9 cellular contexts compared by ENCODE assay signal in genomic region chr20:1005452-1006027, GRCh38. TPM values are rescaled to one million over a fixed set of nuclear protein-coding genes. Genes with fewer than 3 reads are reported as not detected.
DNase-seq lines count a peak whose midpoint lies in the region; ATAC-seq and TF ChIP-seq lines count a peak whose summit lies in the region.
"Had no signal": no experiment of that assay in that cellular context is flagged by ENCODE, and none has a peak within 500 bp of the region (broad histone marks: within the 10 kb centered on the region; RNA-seq: fewer than 3 reads in every experiment).

No MANE protein-coding gene starts in this region.

- peak in 4 of 5 donors; percentile 5 to 18 (median 9) for DNase-seq in CD4-positive, alpha-beta memory T cell
- DNase-seq in WERI-Rb-1 (peak; percentile 66), iPS-NIHi7 (ENCODE audit: extremely low spot score) (peak; percentile 88), DMS79 (lab: John Stamatoyannopoulos, UW) (no peak), gastrocnemius medialis (no peak), mesenteric fat pad (ENCODE audit: low spot score) (no peak)

- TF ChIP-seq POLR2A in gastrocnemius medialis (IDR thresholded peaks at IDR 0.05), result no peak

- POLR2A ChIA-PET in CD4-positive, alpha-beta memory T cell (lab: Charles Lee; ENCODE audit: partially characterized antibody), result no interaction called here

- H3K4me2 ChIP-seq in Loucy (ENCODE audit: low read depth, low read length, poor library complexity, severe bottlenecking), result peak overlapping the region; percentile 54

- H3K9me3 Mint-ChIP-seq in CD4-positive, alpha-beta memory T cell, result no peaks in the 10 kb centered on the region

- ATAC-seq in GM19351 (IDR thresholded peaks at IDR 0.05; ENCODE audit: unreplicated experiment) (peak; percentile 79), gastrocnemius medialis (no peak)

- CTCF ChIA-PET in CD4-positive, alpha-beta memory T cell (lab: Charles Lee; ENCODE audit: partially characterized antibody), result no interaction called here

- no peak for TF ChIP-seq CTCF in Loucy (conservative IDR thresholded peaks at IDR 0.05; ENCODE audit: low read length)
- no peak for TF ChIP-seq CTCF in WERI-Rb-1 (IDR thresholded peaks at IDR 0.05; ENCODE audit: low read depth, low read length)
- TF ChIP-seq CTCF in gastrocnemius medialis (IDR thresholded peaks at IDR 0.05 in 4 of 5, conservative IDR thresholded peaks at IDR 0.05 in 1 of 5), result no peak

- H3K9me2 ChIP-seq in Loucy (replicated peaks; ENCODE audit: low read depth, low read length), result no peaks in the 10 kb centered on the region

- in situ Hi-C loops in gastrocnemius medialis (cut with MboI; ENCODE audit: low sequenced_read_pairs in 4 of 4), result no loop called here

- H3K9me3 ChIP-seq in CD4-positive, alpha-beta memory T cell (ENCODE audit: control insufficient read depth in 1 of 2, low read length in 2 of 2), result no peaks in the 10 kb centered on the region
- H3K9me3 ChIP-seq in Loucy (ENCODE audit: insufficient read depth, low read depth, low read length), result no peaks in the 10 kb centered on the region
- no peaks in the 10 kb centered on the region for H3K9me3 ChIP-seq in WERI-Rb-1 (ENCODE audit: severe bottlenecking)
- H3K9me3 ChIP-seq in gastrocnemius medialis, result no peaks in the 10 kb centered on the region
- H3K9me3 ChIP-seq: ascending aorta had no signal

- H3K27ac ChIP-seq in CD4-positive, alpha-beta memory T cell (ENCODE audit: low read depth, low read length), result no peak overlapping the region
- no peak overlapping the region for H3K27ac ChIP-seq in WERI-Rb-1
- H3K27ac ChIP-seq in gastrocnemius medialis, result no peak overlapping the region
- H3K27ac ChIP-seq: ascending aorta had no signal

- H3K36me3 Mint-ChIP-seq in CD4-positive, alpha-beta memory T cell, result peaks cover 0 to 7% of the 10 kb centered on the region in 2 donors

- H3F3A ChIP-seq in Loucy (ENCODE audit: low read depth), result no peaks in the 10 kb centered on the region

- peak overlapping the region in 1 of 7 donors; percentile 70 for H3K27ac Mint-ChIP-seq in CD4-positive, alpha-beta memory T cell

- H3K79me2 ChIP-seq in Loucy (ENCODE audit: insufficient read depth, low read length), result no peaks in the 10 kb centered on the region

- peak overlapping the region; percentile 84 for H2AFZ ChIP-seq in Loucy (ENCODE audit: low read length)

- no peaks in the 10 kb centered on the region for H3K4me1 ChIP-seq in CD4-positive, alpha-beta memory T cell (ENCODE audit: insufficient read depth, low read length)
- H3K4me1 ChIP-seq in Loucy (ENCODE audit: insufficient read depth, low read length, poor library complexity, severe bottlenecking) (no peaks in the 10 kb centered on the region), gastrocnemius medialis (no peaks in the 10 kb centered on the region)
- H3K4me1 ChIP-seq: ascending aorta had no signal

- no peaks in the 10 kb centered on the region for H4K20me1 ChIP-seq in Loucy (ENCODE audit: insufficient read depth, low read length, poor library complexity, severe bottlenecking)

- peaks cover 39% of the 10 kb centered on the region in 2 donors for H3K27me3 Mint-ChIP-seq in CD4-positive, alpha-beta memory T cell

- H3K4me3 Mint-ChIP-seq in CD4-positive, alpha-beta memory T cell, result no peak overlapping the region

- H3K4me1 Mint-ChIP-seq in CD4-positive, alpha-beta memory T cell, result peaks cover 0 to 8% (median 6%) of the 10 kb centered on the region in 4 donors

- H3K9ac ChIP-seq in Loucy (ENCODE audit: low read depth, low read length, poor library complexity, severe bottlenecking), result no peak overlapping the region

- peaks cover 11% of the 10 kb centered on the region for H3K27me3 ChIP-seq in CD4-positive, alpha-beta memory T cell (ENCODE audit: insufficient read depth, low read length)
- H3K27me3 ChIP-seq in Loucy (ENCODE audit: insufficient read depth, low read length, poor library complexity, severe bottlenecking) (no peaks in the 10 kb centered on the region), WERI-Rb-1 (ENCODE audit: insufficient read depth, low read depth, severe bottlenecking) (no peaks in the 10 kb centered on the region), gastrocnemius medialis (peaks cover 17 to 31% (median 30%) of the 10 kb centered on the region in 3 donors)
- H3K27me3 ChIP-seq: ascending aorta had no signal

- intact Hi-C loops in CD4-positive, alpha-beta memory T cell (cut with micrococcal nuclease), result no loop called here
- intact Hi-C loops in gastrocnemius medialis (cut with DNase I; ENCODE audit: low total_unique reads), result no loop called here

- H3K4me3 ChIP-seq in CD4-positive, alpha-beta memory T cell (ENCODE audit: low read length in 2 of 2), result no peak overlapping the region
- H3K4me3 ChIP-seq in Loucy (ENCODE audit: low read length, poor library complexity, severe bottlenecking) (no peak overlapping the region), WERI-Rb-1 (ENCODE audit: low read depth, low read length) (no peak overlapping the region), gastrocnemius medialis (no peak overlapping the region)
- H3K4me3 ChIP-seq: ascending aorta had no signal

- no peaks in the 10 kb centered on the region for H3K36me3 ChIP-seq in CD4-positive, alpha-beta memory T cell (ENCODE audit: insufficient read depth, low read length)
- no peaks in the 10 kb centered on the region for H3K36me3 ChIP-seq in Loucy (ENCODE audit: insufficient read depth, low read length)
- H3K36me3 ChIP-seq in WERI-Rb-1, result no peaks in the 10 kb centered on the region
- no peaks in the 10 kb centered on the region for H3K36me3 ChIP-seq in gastrocnemius medialis
- H3K36me3 ChIP-seq: ascending aorta had no signal

RNA-seq across cellular contexts. Expression of gene RSPO4, which starts 3.4 kb away (rescaled TPM):
- total RNA-seq in CD4-positive, alpha-beta memory T cell, result under 1 TPM; 0.11 to 0.38 TPM
- not detected for polyA plus RNA-seq in CD4-positive, alpha-beta memory T cell
- total RNA-seq in gastrocnemius medialis (not detected), mesenteric fat pad (not detected)

Comparison
In these comparisons a context has a peak if more than half of its experiments do, and no peak if none do; other contexts are left out.
1. DNase-seq: peak in CD4-positive, alpha-beta memory T cell (4 of 5), WERI-Rb-1 (single experiment) and iPS-NIHi7 (single experiment); none in DMS79 (single experiment), gastrocnemius medialis (0 of 2) and mesenteric fat pad (single experiment).